ENCODE assay signal across 2 cellular contexts in the genomic region with DNA sequence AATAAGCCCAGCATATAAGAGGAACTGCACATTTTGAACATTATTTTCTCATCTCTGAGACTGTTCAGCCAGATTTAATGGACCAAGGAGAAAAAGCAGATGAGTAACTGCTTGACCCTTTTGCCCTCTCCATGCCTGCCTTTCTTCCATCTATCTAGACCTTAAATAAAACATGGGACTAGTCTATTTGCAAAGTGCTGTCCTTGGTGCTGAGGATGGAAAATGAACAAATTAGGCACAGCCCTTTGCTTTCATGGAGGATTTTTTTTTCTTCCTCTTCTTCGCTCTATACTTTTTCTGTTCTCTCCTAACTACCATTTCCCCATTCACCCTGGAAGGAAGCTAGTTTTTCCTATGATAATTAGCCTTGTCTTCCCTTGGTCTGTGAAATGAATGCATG.
TF ChIP-seq lines count a peak whose summit lies in the region.

No MANE protein-coding gene starts in this region.

TF ChIP-seq in SK-N-SH, 30 proteins besides CTCF, POLR2A, EP300 and RAD21:
- TF ChIP-seq, protein P1, sequence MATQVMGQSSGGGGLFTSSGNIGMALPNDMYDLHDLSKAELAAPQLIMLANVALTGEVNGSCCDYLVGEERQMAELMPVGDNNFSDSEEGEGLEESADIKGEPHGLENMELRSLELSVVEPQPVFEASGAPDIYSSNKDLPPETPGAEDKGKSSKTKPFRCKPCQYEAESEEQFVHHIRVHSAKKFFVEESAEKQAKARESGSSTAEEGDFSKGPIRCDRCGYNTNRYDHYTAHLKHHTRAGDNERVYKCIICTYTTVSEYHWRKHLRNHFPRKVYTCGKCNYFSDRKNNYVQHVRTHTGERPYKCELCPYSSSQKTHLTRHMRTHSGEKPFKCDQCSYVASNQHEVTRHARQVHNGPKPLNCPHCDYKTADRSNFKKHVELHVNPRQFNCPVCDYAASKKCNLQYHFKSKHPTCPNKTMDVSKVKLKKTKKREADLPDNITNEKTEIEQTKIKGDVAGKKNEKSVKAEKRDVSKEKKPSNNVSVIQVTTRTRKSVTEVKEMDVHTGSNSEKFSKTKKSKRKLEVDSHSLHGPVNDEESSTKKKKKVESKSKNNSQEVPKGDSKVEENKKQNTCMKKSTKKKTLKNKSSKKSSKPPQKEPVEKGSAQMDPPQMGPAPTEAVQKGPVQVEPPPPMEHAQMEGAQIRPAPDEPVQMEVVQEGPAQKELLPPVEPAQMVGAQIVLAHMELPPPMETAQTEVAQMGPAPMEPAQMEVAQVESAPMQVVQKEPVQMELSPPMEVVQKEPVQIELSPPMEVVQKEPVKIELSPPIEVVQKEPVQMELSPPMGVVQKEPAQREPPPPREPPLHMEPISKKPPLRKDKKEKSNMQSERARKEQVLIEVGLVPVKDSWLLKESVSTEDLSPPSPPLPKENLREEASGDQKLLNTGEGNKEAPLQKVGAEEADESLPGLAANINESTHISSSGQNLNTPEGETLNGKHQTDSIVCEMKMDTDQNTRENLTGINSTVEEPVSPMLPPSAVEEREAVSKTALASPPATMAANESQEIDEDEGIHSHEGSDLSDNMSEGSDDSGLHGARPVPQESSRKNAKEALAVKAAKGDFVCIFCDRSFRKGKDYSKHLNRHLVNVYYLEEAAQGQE (IDR thresholded peaks at IDR 0.05; ENCODE audit: low read depth, low read length) = peak; percentile 89
- TF ChIP-seq, protein P2, sequence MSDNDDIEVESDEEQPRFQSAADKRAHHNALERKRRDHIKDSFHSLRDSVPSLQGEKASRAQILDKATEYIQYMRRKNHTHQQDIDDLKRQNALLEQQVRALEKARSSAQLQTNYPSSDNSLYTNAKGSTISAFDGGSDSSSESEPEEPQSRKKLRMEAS (IDR thresholded peaks at IDR 0.05; ENCODE audit: low read depth) = no peak

TF ChIP-seq in SK-N-SH treated with all-trans-retinoic acid at 6 μM for 48 hours, 23 proteins besides CTCF, POLR2A, EP300 and RAD21 (continued from another document):
- TF ChIP-seq, protein P3, sequence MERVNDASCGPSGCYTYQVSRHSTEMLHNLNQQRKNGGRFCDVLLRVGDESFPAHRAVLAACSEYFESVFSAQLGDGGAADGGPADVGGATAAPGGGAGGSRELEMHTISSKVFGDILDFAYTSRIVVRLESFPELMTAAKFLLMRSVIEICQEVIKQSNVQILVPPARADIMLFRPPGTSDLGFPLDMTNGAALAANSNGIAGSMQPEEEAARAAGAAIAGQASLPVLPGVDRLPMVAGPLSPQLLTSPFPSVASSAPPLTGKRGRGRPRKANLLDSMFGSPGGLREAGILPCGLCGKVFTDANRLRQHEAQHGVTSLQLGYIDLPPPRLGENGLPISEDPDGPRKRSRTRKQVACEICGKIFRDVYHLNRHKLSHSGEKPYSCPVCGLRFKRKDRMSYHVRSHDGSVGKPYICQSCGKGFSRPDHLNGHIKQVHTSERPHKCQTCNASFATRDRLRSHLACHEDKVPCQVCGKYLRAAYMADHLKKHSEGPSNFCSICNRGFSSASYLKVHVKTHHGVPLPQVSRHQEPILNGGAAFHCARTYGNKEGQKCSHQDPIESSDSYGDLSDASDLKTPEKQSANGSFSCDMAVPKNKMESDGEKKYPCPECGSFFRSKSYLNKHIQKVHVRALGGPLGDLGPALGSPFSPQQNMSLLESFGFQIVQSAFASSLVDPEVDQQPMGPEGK (CRISPR knock-in tag; IDR thresholded peaks at IDR 0.05; ENCODE audit: borderline replicate concordance) = no peak
- TF ChIP-seq GLIS3 (CRISPR knock-in tag; IDR thresholded peaks at IDR 0.05) (no peak), OSR1 (CRISPR knock-in tag; IDR thresholded peaks at IDR 0.05) (no peak), ZNF70 (CRISPR knock-in tag; IDR thresholded peaks at IDR 0.05) (no peak), ESRRG (CRISPR knock-in tag; IDR thresholded peaks at IDR 0.05) (no peak)
- TF ChIP-seq, protein P4, sequence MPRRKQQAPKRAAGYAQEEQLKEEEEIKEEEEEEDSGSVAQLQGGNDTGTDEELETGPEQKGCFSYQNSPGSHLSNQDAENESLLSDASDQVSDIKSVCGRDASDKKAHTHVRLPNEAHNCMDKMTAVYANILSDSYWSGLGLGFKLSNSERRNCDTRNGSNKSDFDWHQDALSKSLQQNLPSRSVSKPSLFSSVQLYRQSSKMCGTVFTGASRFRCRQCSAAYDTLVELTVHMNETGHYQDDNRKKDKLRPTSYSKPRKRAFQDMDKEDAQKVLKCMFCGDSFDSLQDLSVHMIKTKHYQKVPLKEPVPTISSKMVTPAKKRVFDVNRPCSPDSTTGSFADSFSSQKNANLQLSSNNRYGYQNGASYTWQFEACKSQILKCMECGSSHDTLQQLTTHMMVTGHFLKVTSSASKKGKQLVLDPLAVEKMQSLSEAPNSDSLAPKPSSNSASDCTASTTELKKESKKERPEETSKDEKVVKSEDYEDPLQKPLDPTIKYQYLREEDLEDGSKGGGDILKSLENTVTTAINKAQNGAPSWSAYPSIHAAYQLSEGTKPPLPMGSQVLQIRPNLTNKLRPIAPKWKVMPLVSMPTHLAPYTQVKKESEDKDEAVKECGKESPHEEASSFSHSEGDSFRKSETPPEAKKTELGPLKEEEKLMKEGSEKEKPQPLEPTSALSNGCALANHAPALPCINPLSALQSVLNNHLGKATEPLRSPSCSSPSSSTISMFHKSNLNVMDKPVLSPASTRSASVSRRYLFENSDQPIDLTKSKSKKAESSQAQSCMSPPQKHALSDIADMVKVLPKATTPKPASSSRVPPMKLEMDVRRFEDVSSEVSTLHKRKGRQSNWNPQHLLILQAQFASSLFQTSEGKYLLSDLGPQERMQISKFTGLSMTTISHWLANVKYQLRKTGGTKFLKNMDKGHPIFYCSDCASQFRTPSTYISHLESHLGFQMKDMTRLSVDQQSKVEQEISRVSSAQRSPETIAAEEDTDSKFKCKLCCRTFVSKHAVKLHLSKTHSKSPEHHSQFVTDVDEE (CRISPR knock-in tag; IDR thresholded peaks at IDR 0.05) = no peak
TF ChIP-seq in SK-N-SH treated with all-trans-retinoic acid at 6 μM for 48 hours: peak in this region for 0.
